ENCODE assay signal across 1 cellular context in genomic region chr1:117366281-117366981, GRCh38.
A peak's percentile ranks its signal among the peaks of the same experiment; 100 is the strongest.
TF ChIP-seq lines count a peak whose summit lies in the region.

No MANE protein-coding gene starts in this region.

TF ChIP-seq in HepG2, 621 proteins besides CTCF, POLR2A, EP300 and RAD21 (continued from another document and continues in another):
- TF ChIP-seq, protein P1, sequence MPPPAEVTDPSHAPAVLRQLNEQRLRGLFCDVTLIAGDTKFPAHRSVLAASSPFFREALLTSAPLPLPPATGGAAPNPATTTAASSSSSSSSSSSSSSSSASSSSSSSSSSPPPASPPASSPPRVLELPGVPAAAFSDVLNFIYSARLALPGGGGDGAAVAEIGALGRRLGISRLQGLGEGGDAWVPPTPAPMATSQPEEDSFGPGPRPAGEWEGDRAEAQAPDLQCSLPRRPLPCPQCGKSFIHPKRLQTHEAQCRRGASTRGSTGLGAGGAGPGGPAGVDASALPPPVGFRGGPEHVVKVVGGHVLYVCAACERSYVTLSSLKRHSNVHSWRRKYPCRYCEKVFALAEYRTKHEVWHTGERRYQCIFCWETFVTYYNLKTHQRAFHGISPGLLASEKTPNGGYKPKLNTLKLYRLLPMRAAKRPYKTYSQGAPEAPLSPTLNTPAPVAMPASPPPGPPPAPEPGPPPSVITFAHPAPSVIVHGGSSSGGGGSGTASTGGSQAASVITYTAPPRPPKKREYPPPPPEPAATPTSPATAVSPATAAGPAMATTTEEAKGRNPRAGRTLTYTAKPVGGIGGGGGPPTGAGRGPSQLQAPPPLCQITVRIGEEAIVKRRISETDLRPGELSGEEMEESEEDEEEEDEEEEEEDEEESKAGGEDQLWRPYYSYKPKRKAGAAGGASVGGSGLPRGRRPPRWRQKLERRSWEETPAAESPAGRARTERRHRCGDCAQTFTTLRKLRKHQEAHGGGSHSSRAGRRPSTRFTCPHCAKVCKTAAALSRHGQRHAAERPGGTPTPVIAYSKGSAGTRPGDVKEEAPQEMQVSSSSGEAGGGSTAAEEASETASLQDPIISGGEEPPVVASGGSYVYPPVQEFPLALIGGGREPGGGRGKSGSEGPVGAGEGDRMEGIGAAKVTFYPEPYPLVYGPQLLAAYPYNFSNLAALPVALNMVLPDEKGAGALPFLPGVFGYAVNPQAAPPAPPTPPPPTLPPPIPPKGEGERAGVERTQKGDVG (CRISPR knock-in tag; IDR thresholded peaks at IDR 0.05; ENCODE audit: borderline replicate concordance): no peak
- no peak for TF ChIP-seq SAFB2 (CRISPR knock-in tag; IDR thresholded peaks at IDR 0.05; ENCODE audit: borderline replicate concordance, low read depth)
- TF ChIP-seq, protein P2, sequence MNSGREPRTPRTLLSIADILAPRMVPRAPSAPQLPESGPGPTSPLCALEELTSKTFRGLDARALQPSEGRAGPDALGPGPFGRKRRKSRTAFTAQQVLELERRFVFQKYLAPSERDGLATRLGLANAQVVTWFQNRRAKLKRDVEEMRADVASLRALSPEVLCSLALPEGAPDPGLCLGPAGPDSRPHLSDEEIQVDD (CRISPR knock-in tag; IDR thresholded peaks at IDR 0.05; ENCODE audit: borderline replicate concordance): no peak
- TF ChIP-seq BORCS8-MEF2B (CRISPR knock-in tag; IDR thresholded peaks at IDR 0.05): no peak
- no peak for TF ChIP-seq SRSF9 (IDR thresholded peaks at IDR 0.05; ENCODE audit: borderline replicate concordance, insufficient read depth, low read depth, low read length, poor library complexity, severe bottlenecking)
- no peak for TF ChIP-seq RCOR2 (CRISPR knock-in tag; IDR thresholded peaks at IDR 0.05)
- no peak for TF ChIP-seq ZNF33A (CRISPR knock-in tag; IDR thresholded peaks at IDR 0.05; ENCODE audit: borderline replicate concordance)
- no peak for TF ChIP-seq ZNF703 (CRISPR knock-in tag; IDR thresholded peaks at IDR 0.05; ENCODE audit: borderline replicate concordance)
- no peak for TF ChIP-seq ARNT (IDR thresholded peaks at IDR 0.05)
- TF ChIP-seq, protein P3, sequence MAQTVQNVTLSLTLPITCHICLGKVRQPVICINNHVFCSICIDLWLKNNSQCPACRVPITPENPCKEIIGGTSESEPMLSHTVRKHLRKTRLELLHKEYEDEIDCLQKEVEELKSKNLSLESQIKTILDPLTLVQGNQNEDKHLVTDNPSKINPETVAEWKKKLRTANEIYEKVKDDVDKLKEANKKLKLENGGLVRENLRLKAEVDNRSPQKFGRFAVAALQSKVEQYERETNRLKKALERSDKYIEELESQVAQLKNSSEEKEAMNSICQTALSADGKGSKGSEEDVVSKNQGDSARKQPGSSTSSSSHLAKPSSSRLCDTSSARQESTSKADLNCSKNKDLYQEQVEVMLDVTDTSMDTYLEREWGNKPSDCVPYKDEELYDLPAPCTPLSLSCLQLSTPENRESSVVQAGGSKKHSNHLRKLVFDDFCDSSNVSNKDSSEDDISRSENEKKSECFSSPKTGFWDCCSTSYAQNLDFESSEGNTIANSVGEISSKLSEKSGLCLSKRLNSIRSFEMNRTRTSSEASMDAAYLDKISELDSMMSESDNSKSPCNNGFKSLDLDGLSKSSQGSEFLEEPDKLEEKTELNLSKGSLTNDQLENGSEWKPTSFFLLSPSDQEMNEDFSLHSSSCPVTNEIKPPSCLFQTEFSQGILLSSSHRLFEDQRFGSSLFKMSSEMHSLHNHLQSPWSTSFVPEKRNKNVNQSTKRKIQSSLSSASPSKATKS (CRISPR knock-in tag; IDR thresholded peaks at IDR 0.05): no peak; the same call in 1 of the 2 replicates
- TF ChIP-seq TBP (CRISPR knock-in tag; IDR thresholded peaks at IDR 0.05): no peak
- 0 out of 2 replicates have a peak, but pooled peaks have one; percentile 43 for TF ChIP-seq HNRNPL (IDR thresholded peaks at IDR 0.05; ENCODE audit: low read depth, low read length)
- TF ChIP-seq SMC3 (IDR thresholded peaks at IDR 0.05; ENCODE audit: low read length): no peak
- no peak for TF ChIP-seq HMGXB4 (CRISPR knock-in tag; IDR thresholded peaks at IDR 0.05; ENCODE audit: borderline replicate concordance in 1 of 2, low read depth in 1 of 2)
- no peak for TF ChIP-seq ZNF674 (CRISPR knock-in tag; IDR thresholded peaks at IDR 0.05; ENCODE audit: low read depth)
- no peak for TF ChIP-seq HHEX (CRISPR knock-in tag; IDR thresholded peaks at IDR 0.05)
- no peak for TF ChIP-seq ZNF335 (CRISPR knock-in tag; IDR thresholded peaks at IDR 0.05)
- peak; percentile 47; the same call in 1 of the 2 replicates for TF ChIP-seq ZNF607 (CRISPR knock-in tag; IDR thresholded peaks at IDR 0.05; ENCODE audit: borderline replicate concordance)
- TF ChIP-seq LCORL (IDR thresholded peaks at IDR 0.05): no peak
- no peak; the same call in 1 of the 2 replicates for TF ChIP-seq LCORL (CRISPR knock-in tag; IDR thresholded peaks at IDR 0.05)
- TF ChIP-seq ZNF691 (CRISPR knock-in tag; IDR thresholded peaks at IDR 0.05; ENCODE audit: borderline replicate concordance, low read depth): no peak
- no peak for TF ChIP-seq KAT2B (IDR thresholded peaks at IDR 0.05; ENCODE audit: borderline replicate concordance, low read depth, low read length)
- TF ChIP-seq GATAD1 (CRISPR knock-in tag; IDR thresholded peaks at IDR 0.05): no peak
- TF ChIP-seq, protein P4, sequence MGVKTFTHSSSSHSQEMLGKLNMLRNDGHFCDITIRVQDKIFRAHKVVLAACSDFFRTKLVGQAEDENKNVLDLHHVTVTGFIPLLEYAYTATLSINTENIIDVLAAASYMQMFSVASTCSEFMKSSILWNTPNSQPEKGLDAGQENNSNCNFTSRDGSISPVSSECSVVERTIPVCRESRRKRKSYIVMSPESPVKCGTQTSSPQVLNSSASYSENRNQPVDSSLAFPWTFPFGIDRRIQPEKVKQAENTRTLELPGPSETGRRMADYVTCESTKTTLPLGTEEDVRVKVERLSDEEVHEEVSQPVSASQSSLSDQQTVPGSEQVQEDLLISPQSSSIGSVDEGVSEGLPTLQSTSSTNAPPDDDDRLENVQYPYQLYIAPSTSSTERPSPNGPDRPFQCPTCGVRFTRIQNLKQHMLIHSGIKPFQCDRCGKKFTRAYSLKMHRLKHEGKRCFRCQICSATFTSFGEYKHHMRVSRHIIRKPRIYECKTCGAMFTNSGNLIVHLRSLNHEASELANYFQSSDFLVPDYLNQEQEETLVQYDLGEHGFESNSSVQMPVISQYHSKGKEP (CRISPR knock-in tag; IDR thresholded peaks at IDR 0.05): no peak
- TF ChIP-seq UBTF (CRISPR knock-in tag; IDR thresholded peaks at IDR 0.05): no peak; the same call in 1 of the 2 replicates
- no peak; the same call in 1 of the 2 replicates for TF ChIP-seq IKZF5 (CRISPR knock-in tag; IDR thresholded peaks at IDR 0.05)
- 0 out of 2 replicates have a peak, but pooled peaks have one; percentile 22 for TF ChIP-seq BRD4 (CRISPR knock-in tag; IDR thresholded peaks at IDR 0.05)
- no peak for TF ChIP-seq KLF11 (CRISPR knock-in tag; IDR thresholded peaks at IDR 0.05)
- TF ChIP-seq SIX4 (CRISPR knock-in tag; IDR thresholded peaks at IDR 0.05): no peak
- TF ChIP-seq SNAI1 (CRISPR knock-in tag; IDR thresholded peaks at IDR 0.05; ENCODE audit: borderline replicate concordance): no peak
- no peak for TF ChIP-seq ZNF12 (CRISPR knock-in tag; IDR thresholded peaks at IDR 0.05)
- no peak for TF ChIP-seq MXI1 (IDR thresholded peaks at IDR 0.05; ENCODE audit: borderline replicate concordance, low read depth, low read length)
- no peak for TF ChIP-seq ZNF142 (CRISPR knock-in tag; IDR thresholded peaks at IDR 0.05)
- TF ChIP-seq ZNF605 (CRISPR knock-in tag; IDR thresholded peaks at IDR 0.05): no peak
- TF ChIP-seq, protein P5, sequence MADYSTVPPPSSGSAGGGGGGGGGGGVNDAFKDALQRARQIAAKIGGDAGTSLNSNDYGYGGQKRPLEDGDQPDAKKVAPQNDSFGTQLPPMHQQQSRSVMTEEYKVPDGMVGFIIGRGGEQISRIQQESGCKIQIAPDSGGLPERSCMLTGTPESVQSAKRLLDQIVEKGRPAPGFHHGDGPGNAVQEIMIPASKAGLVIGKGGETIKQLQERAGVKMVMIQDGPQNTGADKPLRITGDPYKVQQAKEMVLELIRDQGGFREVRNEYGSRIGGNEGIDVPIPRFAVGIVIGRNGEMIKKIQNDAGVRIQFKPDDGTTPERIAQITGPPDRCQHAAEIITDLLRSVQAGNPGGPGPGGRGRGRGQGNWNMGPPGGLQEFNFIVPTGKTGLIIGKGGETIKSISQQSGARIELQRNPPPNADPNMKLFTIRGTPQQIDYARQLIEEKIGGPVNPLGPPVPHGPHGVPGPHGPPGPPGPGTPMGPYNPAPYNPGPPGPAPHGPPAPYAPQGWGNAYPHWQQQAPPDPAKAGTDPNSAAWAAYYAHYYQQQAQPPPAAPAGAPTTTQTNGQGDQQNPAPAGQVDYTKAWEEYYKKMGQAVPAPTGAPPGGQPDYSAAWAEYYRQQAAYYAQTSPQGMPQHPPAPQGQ (CRISPR knock-in tag; IDR thresholded peaks at IDR 0.05; ENCODE audit: borderline replicate concordance): no peak
- no peak for TF ChIP-seq POLR2AphosphoS2 (IDR thresholded peaks at IDR 0.05; ENCODE audit: low read depth, low read length)
- TF ChIP-seq PITX1 (CRISPR knock-in tag; IDR thresholded peaks at IDR 0.05): no peak
- TF ChIP-seq RXRB (CRISPR knock-in tag; IDR thresholded peaks at IDR 0.05; ENCODE audit: borderline replicate concordance): no peak
- TF ChIP-seq TRIM24 (CRISPR knock-in tag; IDR thresholded peaks at IDR 0.05): no peak
- TF ChIP-seq ADNP (CRISPR knock-in tag; IDR thresholded peaks at IDR 0.05): no peak
